8 cellular contexts compared by ENCODE assay signal in genomic region chr19:49676690-49677231, GRCh38. TPM values are rescaled to one million over a fixed set of nuclear protein-coding genes. Genes with fewer than 3 reads are reported as not detected.
DNase-seq lines count a peak whose midpoint lies in the region; ATAC-seq and TF ChIP-seq lines count a peak whose summit lies in the region.

No MANE protein-coding gene starts in this region.

- DNase-seq in NCI-H146 treated with DMSO at 0.1 percent for 48 hours (lab: John Stamatoyannopoulos, UW; ENCODE audit: unreplicated experiment), result peak; percentile 99
- DNase-seq in amygdala (lab: John Stamatoyannopoulos, UW), result peak; percentile 84 to 100 (median 100)
- DNase-seq in left ventricle myocardium inferior, result peak; percentile 99
- DNase-seq in posterior vena cava (ENCODE audit: low spot score), result peak; percentile 100
- DNase-seq in upper lobe of right lung, result peak; percentile 99

- H3K27me3 Mint-ChIP-seq in T-helper 1 cell treated with Interleukin-12 subunit alpha and Interleukin-12 subunit beta and Interleukin-4 antibody, amounts not matched to agents 30 μg/mL and 1 μg/mL, for 36 hours (ENCODE audit: low read depth), result no peaks in the 10 kb centered on the region

- H3K27ac Mint-ChIP-seq in T-helper 1 cell treated with Interleukin-12 subunit alpha and Interleukin-12 subunit beta and Interleukin-4 antibody, amounts not matched to agents 30 μg/mL and 1 μg/mL, for 36 hours, result peak overlapping the region; percentile 99

- H3K4me3 ChIP-seq in GM12875 (ENCODE audit: low read depth, low read length), result peak overlapping the region; percentile 94
- peak overlapping the region; percentile 98 for H3K4me3 ChIP-seq in left ventricle myocardium inferior
- H3K4me3 ChIP-seq in upper lobe of right lung, result peak overlapping the region; percentile 99

- no peaks in the 10 kb centered on the region for H3K9me3 ChIP-seq in left ventricle myocardium inferior (replicated peaks)
- H3K9me3 ChIP-seq in upper lobe of right lung, result no peaks in the 10 kb centered on the region

- peaks cover 16% of the 10 kb centered on the region for H3K36me3 Mint-ChIP-seq in T-helper 1 cell treated with Interleukin-12 subunit alpha and Interleukin-12 subunit beta and Interleukin-4 antibody, amounts not matched to agents 30 μg/mL and 1 μg/mL, for 36 hours (ENCODE audit: low read depth)

- peak overlapping the region; percentile 99 for H3K4me3 Mint-ChIP-seq in T-helper 1 cell treated with Interleukin-12 subunit alpha and Interleukin-12 subunit beta and Interleukin-4 antibody, amounts not matched to agents 30 μg/mL and 1 μg/mL, for 36 hours

- H3K27me3 ChIP-seq in left ventricle myocardium inferior (ENCODE audit: low read depth), result no peaks in the 10 kb centered on the region
- H3K27me3 ChIP-seq in upper lobe of right lung, result no peaks in the 10 kb centered on the region

- ATAC-seq in HG02884 (IDR thresholded peaks at IDR 0.05; ENCODE audit: unreplicated experiment) (peak; percentile 56), upper lobe of right lung (peak; percentile 88)

- intact Hi-C loops in left ventricle myocardium inferior (cut with micrococcal nuclease), result no loop called here
- intact Hi-C loops in posterior vena cava (cut with DNase I), result no loop called here
- intact Hi-C loops in upper lobe of right lung (cut with DNase I), result no loop called here

- TF ChIP-seq CTCF in GM12875 (IDR thresholded peaks at IDR 0.05; ENCODE audit: borderline replicate concordance, insufficient read depth, low read depth, low read length), result no peak
- no peak for TF ChIP-seq CTCF in left ventricle myocardium inferior (IDR thresholded peaks at IDR 0.05; ENCODE audit: borderline replicate concordance)
- TF ChIP-seq CTCF in upper lobe of right lung (IDR thresholded peaks at IDR 0.05), result no peak

- H3K4me1 ChIP-seq in left ventricle myocardium inferior (peaks cover 63% of the 10 kb centered on the region), upper lobe of right lung (peaks cover 38% of the 10 kb centered on the region)

- no peaks in the 10 kb centered on the region for H3K9me3 Mint-ChIP-seq in T-helper 1 cell treated with Interleukin-12 subunit alpha and Interleukin-12 subunit beta and Interleukin-4 antibody, amounts not matched to agents 30 μg/mL and 1 μg/mL, for 36 hours

- H3K27ac ChIP-seq in left ventricle myocardium inferior (replicated peaks), result peak overlapping the region; percentile 97
- peak overlapping the region; percentile 97 for H3K27ac ChIP-seq in upper lobe of right lung

- H3K36me3 ChIP-seq in left ventricle myocardium inferior, result peaks cover 10% of the 10 kb centered on the region
- H3K36me3 ChIP-seq in upper lobe of right lung, result peaks cover 8% of the 10 kb centered on the region

- H3K4me1 Mint-ChIP-seq in T-helper 1 cell treated with Interleukin-12 subunit alpha and Interleukin-12 subunit beta and Interleukin-4 antibody, amounts not matched to agents 30 μg/mL and 1 μg/mL, for 36 hours (ENCODE audit: low read depth), result peaks cover 27% of the 10 kb centered on the region

RNA-seq across cellular contexts. Expression of gene PRMT1, which starts 0.3 kb away (rescaled TPM):
- 112 TPM for total RNA-seq in left ventricle myocardium inferior
- 10 to 100 TPM; 79.1 to 91.5 TPM for total RNA-seq in posterior vena cava
- total RNA-seq in upper lobe of right lung, result 90.8 TPM

RNA-seq across cellular contexts. Expression of gene BCL2L12, which starts 11.0 kb away (rescaled TPM):
- total RNA-seq in left ventricle myocardium inferior (11.4 TPM), posterior vena cava (1 to 10 TPM; 8.5 to 9.3 TPM), upper lobe of right lung (15.8 TPM)

RNA-seq across cellular contexts. Expression of gene IRF3, which starts 11.1 kb away (rescaled TPM):
- total RNA-seq in left ventricle myocardium inferior (34.5 TPM), posterior vena cava (10 to 100 TPM; 40.6 to 50.9 TPM), upper lobe of right lung (86.4 TPM)

RNA-seq across cellular contexts. Expression of gene ADM5, which starts 12.6 kb away (rescaled TPM):
- total RNA-seq in left ventricle myocardium inferior (0.49 TPM), posterior vena cava (1 to 10 TPM in 1 of 2 donors, under 1 TPM in 1; 1.00 to 1.0 TPM), upper lobe of right lung (1.9 TPM)

RNA-seq across cellular contexts. Expression of gene CPT1C, which starts 14.2 kb away (rescaled TPM):
- 2.5 TPM for total RNA-seq in left ventricle myocardium inferior
- 10 to 100 TPM; 10.6 to 11.8 TPM for total RNA-seq in posterior vena cava
- total RNA-seq in upper lobe of right lung, result 6.1 TPM

Comparison
In these comparisons a context has a peak if more than half of its experiments do, and no peak if none do; other contexts are left out.
1. Peak in every context shown above with its lines: DNase-seq, ATAC-seq, H3K4me3 ChIP-seq and H3K27ac ChIP-seq.